Comparison of ENCODE assay signal across 15 cellular contexts in the genomic region with DNA sequence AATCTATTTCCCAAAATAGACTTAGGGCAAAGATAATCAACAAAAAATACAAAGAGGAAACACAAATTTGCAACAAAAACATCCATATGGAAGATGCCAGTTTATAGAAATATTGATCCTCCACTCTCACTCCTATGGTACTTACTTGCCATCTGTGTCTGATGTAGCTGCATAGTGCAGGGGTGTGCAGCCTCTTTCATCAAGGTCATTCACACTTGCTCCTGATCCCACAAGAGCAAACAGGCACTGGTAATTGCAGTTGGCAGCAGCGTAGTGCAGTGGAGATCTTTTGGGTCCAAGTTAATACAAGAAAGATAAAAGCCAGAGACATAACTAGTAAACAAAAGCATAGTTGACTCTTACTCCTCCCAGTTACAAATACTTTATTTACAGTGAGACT.
DNase-seq lines count a peak whose midpoint lies in the region; ATAC-seq and TF ChIP-seq lines count a peak whose summit lies in the region.
"Had no signal": no experiment of that assay in that cellular context is flagged by ENCODE, and none has a peak within 500 bp of the region (broad histone marks: within the 10 kb centered on the region; RNA-seq: fewer than 3 reads in every experiment).

No MANE protein-coding gene starts in this region.

- no peak overlapping the region for H2AK9ac ChIP-seq in IMR-90 (replicated peaks; ENCODE audit: low read depth, low read length, poor library complexity)

- no peaks in the 10 kb centered on the region for H3K27me3 Mint-ChIP-seq in activated T-cell treated with anti-CD3 and anti-CD28 coated beads, Interleukin-2, amount 50 U/mL, for 72 hours (ENCODE audit: low read depth)
- H3K27me3 Mint-ChIP-seq: CD4-positive, alpha-beta T cell had no signal

- no peak overlapping the region for H3K4me3 ChIP-seq in IMR-90 (ENCODE audit: insufficient read depth, low read depth, low read length)
- no peak overlapping the region for H3K4me3 ChIP-seq in sigmoid colon
- H3K4me3 ChIP-seq: GM23338 had no signal

- H3K9ac ChIP-seq in IMR-90 (ENCODE audit: low read depth, low read length): no peak overlapping the region

- H4K20me1 ChIP-seq in IMR-90 (ENCODE audit: insufficient read depth, low read length): no peaks in the 10 kb centered on the region

- peaks cover 0 to 3% of the 10 kb centered on the region in 2 donors for H3K9me3 Mint-ChIP-seq in activated T-cell treated with anti-CD3 and anti-CD28 coated beads, Interleukin-2, amount 50 U/mL, for 72 hours
- H3K9me3 Mint-ChIP-seq: CD4-positive, alpha-beta T cell; GM23338 had no signal

- intact Hi-C loops in IMR-90 (cut with micrococcal nuclease): no loop called here
- intact Hi-C loops in sigmoid colon (cut with DNase I): no loop called here

- no peak overlapping the region for H3K4me2 ChIP-seq in IMR-90 (ENCODE audit: low read depth, low read length)
- H3K4me2 ChIP-seq: GM23338 had no signal

- peak overlapping the region; percentile 24; the same call in 1 of the 2 replicates for H3K23ac ChIP-seq in IMR-90 (ENCODE audit: low read depth, low read length)

- no peak overlapping the region for H2AK5ac ChIP-seq in IMR-90 (ENCODE audit: low read depth, low read length)

- no peak overlapping the region for H2AFZ ChIP-seq in IMR-90 (replicated peaks; ENCODE audit: low read length, poor library complexity)
- H2AFZ ChIP-seq: GM23338 had no signal

- H3K79me1 ChIP-seq in IMR-90 (ENCODE audit: low read depth in 1 of 2, low read length in 2 of 2): peaks cover 18 to 24% of the 10 kb centered on the region in 2 experiments

- no peak for DNase-seq in activated T-cell treated with anti-CD3 and anti-CD28 coated beads, Interleukin-2, amount 50 U/mL, for 72 hours
- no peak for DNase-seq in activated T-cell treated with anti-CD3 and anti-CD28 coated beads, Interleukin-2, amount 50 U/mL, for 1 hour
- DNase-seq in IMR-90 (no peak), left lobe of liver (ENCODE audit: low spot score) (no peak), sigmoid colon (no peak), middle frontal gyrus (ENCODE audit: extremely low spot score, low spot score) (no peak)
- DNase-seq: 8988T; AML-193; C1 segment of cervical spinal cord; Calu3; CD4-positive, alpha-beta T cell; DMS 273 treated with DMSO at 0.1 percent for 48 hours; H7 had no signal

- no peak overlapping the region for H3K4ac ChIP-seq in IMR-90 (ENCODE audit: low read depth, low read length)

- H2BK20ac ChIP-seq in IMR-90 (ENCODE audit: low read depth, low read length): no peak overlapping the region

- H3K4me1 ChIP-seq in IMR-90 (ENCODE audit: control insufficient read depth, insufficient read depth, low read length) (peaks cover 5% of the 10 kb centered on the region), sigmoid colon (peaks cover 0 to 15% (median 10%) of the 10 kb centered on the region in 4 donors)

- no peak overlapping the region for H3K4me3 Mint-ChIP-seq in activated T-cell treated with anti-CD3 and anti-CD28 coated beads, Interleukin-2, amount 50 U/mL, for 72 hours
- H3K4me3 Mint-ChIP-seq: CD4-positive, alpha-beta T cell; GM23338 had no signal

- no peaks in the 10 kb centered on the region for H3K4me1 Mint-ChIP-seq in activated T-cell treated with anti-CD3 and anti-CD28 coated beads, Interleukin-2, amount 50 U/mL, for 72 hours (ENCODE audit: low read depth)
- H3K4me1 Mint-ChIP-seq: GM23338 had no signal

- CTCF ChIA-PET in IMR-90 (lab: Yijun Ruan, JAX): no interaction called here

- peaks cover 10 to 28% of the 10 kb centered on the region in 2 donors for H3K36me3 Mint-ChIP-seq in activated T-cell treated with anti-CD3 and anti-CD28 coated beads, Interleukin-2, amount 50 U/mL, for 72 hours (ENCODE audit: insufficient read depth in 2 of 2)

- H2BK120ac ChIP-seq in IMR-90 (ENCODE audit: low read depth, low read length): no peak overlapping the region

- no peaks in the 10 kb centered on the region for H3K27me3 ChIP-seq in IMR-90 (ENCODE audit: control insufficient read depth, insufficient read depth, low read length)
- H3K27me3 ChIP-seq in sigmoid colon: no peaks in the 10 kb centered on the region

- H2BK15ac ChIP-seq in IMR-90 (ENCODE audit: low read depth, low read length): no peak overlapping the region

- H3K27ac ChIP-seq in IMR-90 (ENCODE audit: insufficient read depth, low read length): no peak overlapping the region
- H3K27ac ChIP-seq in sigmoid colon: peak overlapping the region in 3 of 4 donors; percentile 36 to 55 (median 51)

- no peak for TF ChIP-seq RAD21 in IMR-90 (IDR thresholded peaks at IDR 0.05; ENCODE audit: low read length)

- H4K5ac ChIP-seq in IMR-90 (ENCODE audit: low read depth, low read length): no peak overlapping the region

- no peak for TF ChIP-seq POLR2A in IMR-90 (IDR thresholded peaks at IDR 0.05; ENCODE audit: low read depth, low read length)
- no peak for TF ChIP-seq POLR2A in sigmoid colon (IDR thresholded peaks at IDR 0.05)

- H3K9me3 ChIP-seq in IMR-90 (ENCODE audit: control insufficient read depth, insufficient read depth, low read length) (no peaks in the 10 kb centered on the region), sigmoid colon (no peaks in the 10 kb centered on the region)

- POLR2A ChIA-PET in IMR-90 (lab: Charles Lee; ENCODE audit: unreplicated experiment): no interaction called here

- no peak overlapping the region for H4K8ac ChIP-seq in IMR-90 (ENCODE audit: low read depth in 2 of 2, low read length in 2 of 2)

- no TSS peak for BruUV-seq in IMR-90 (replicated peaks; lab: Mats Ljungman, UMichigan)

- H3K36me3 ChIP-seq in IMR-90 (ENCODE audit: control insufficient read depth, insufficient read depth, low read length) (peaks cover 35% of the 10 kb centered on the region), sigmoid colon (peaks cover 0 to 44% (median 1%) of the 10 kb centered on the region in 4 donors)

- no peak for ATAC-seq in activated T-cell treated with anti-CD3 and anti-CD28 coated beads, Interleukin-2, amount 50 U/mL, for 72 hours (replicated peaks in 1 of 2)
- no peak for ATAC-seq in IMR-90 (ENCODE audit: low read depth)
- peak; percentile 36 for ATAC-seq in left lobe of liver
- ATAC-seq in HG02840 (IDR thresholded peaks at IDR 0.05; ENCODE audit: low FRiP score, unreplicated experiment): no peak
- ATAC-seq: GM23338 had no signal

- no peak overlapping the region for H3K18ac ChIP-seq in IMR-90 (ENCODE audit: low read depth, low read length)

- TF ChIP-seq CTCF in IMR-90 (conservative IDR thresholded peaks at IDR 0.05; ENCODE audit: low read depth, low read length) (no peak), sigmoid colon (IDR thresholded peaks at IDR 0.05) (no peak)

- in situ Hi-C loops in IMR-90 (cut with MboI; ENCODE audit: low sequenced_read_pairs): no loop called here

- TF ChIP-seq EP300 in sigmoid colon (IDR thresholded peaks at IDR 0.05): no peak

- peaks cover 5% of the 10 kb centered on the region; the same call in 1 of the 2 replicates for H3K9me1 ChIP-seq in IMR-90 (ENCODE audit: insufficient read depth, low read length)

- H2BK5ac ChIP-seq in IMR-90 (ENCODE audit: low read depth, low read length, poor library complexity, severe bottlenecking): no peak overlapping the region

- H3K27ac Mint-ChIP-seq in activated T-cell treated with anti-CD3 and anti-CD28 coated beads, Interleukin-2, amount 50 U/mL, for 72 hours: peak overlapping the region; percentile 52
- H3K27ac Mint-ChIP-seq: CD4-positive, alpha-beta T cell; GM23338 had no signal

- H4K91ac ChIP-seq in IMR-90 (ENCODE audit: insufficient read depth, low read depth, low read length): no peak overlapping the region

- no peak overlapping the region for H3K14ac ChIP-seq in IMR-90 (replicated peaks; ENCODE audit: low read depth, low read length)

- H3K56ac ChIP-seq in IMR-90 (ENCODE audit: extremely low read depth, insufficient read depth, low read length): no peak overlapping the region

- dilution Hi-C loops in IMR-90 (cut with HindIII; ENCODE audit: low sequenced_read_pairs, unreplicated experiment): no loop called here

- no CpG with 5 or more reads among the region's 1 CpG for whole genome bisulfite sequencing in IMR-90 (ENCODE audit: extremely low coverage in 2 of 2, insufficient read length in 1 of 2), 2 experiments
- WGBS in sigmoid colon, 2 donors: 80 to 91% methylated on average over 1 of the region's 1 CpG

TF ChIP-seq in IMR-90, 13 proteins besides CTCF, POLR2A, EP300 and RAD21:
- TF ChIP-seq MAFK (IDR thresholded peaks at IDR 0.05; ENCODE audit: low read depth, low read length) (no peak), CHD1 (IDR thresholded peaks at IDR 0.05; ENCODE audit: low read depth, low read length) (no peak), RFX5 (IDR thresholded peaks at IDR 0.05; ENCODE audit: low read depth, low read length) (no peak), BHLHE40 (IDR thresholded peaks at IDR 0.05; ENCODE audit: low read depth, low read length) (no peak), MXI1 (IDR thresholded peaks at IDR 0.05; ENCODE audit: borderline replicate concordance, low read depth, low read length) (no peak), FOS (IDR thresholded peaks at IDR 0.05; ENCODE audit: low read depth, low read length) (no peak), NFE2L2 (IDR thresholded peaks at IDR 0.05; ENCODE audit: low read depth, low read length) (no peak), MAZ (IDR thresholded peaks at IDR 0.05; ENCODE audit: borderline replicate concordance, low read depth, low read length) (no peak)
- TF ChIP-seq, protein P1, sequence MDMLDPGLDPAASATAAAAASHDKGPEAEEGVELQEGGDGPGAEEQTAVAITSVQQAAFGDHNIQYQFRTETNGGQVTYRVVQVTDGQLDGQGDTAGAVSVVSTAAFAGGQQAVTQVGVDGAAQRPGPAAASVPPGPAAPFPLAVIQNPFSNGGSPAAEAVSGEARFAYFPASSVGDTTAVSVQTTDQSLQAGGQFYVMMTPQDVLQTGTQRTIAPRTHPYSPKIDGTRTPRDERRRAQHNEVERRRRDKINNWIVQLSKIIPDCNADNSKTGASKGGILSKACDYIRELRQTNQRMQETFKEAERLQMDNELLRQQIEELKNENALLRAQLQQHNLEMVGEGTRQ (IDR thresholded peaks at IDR 0.05; ENCODE audit: low read depth, low read length): no peak
